In the genomic region with DNA sequence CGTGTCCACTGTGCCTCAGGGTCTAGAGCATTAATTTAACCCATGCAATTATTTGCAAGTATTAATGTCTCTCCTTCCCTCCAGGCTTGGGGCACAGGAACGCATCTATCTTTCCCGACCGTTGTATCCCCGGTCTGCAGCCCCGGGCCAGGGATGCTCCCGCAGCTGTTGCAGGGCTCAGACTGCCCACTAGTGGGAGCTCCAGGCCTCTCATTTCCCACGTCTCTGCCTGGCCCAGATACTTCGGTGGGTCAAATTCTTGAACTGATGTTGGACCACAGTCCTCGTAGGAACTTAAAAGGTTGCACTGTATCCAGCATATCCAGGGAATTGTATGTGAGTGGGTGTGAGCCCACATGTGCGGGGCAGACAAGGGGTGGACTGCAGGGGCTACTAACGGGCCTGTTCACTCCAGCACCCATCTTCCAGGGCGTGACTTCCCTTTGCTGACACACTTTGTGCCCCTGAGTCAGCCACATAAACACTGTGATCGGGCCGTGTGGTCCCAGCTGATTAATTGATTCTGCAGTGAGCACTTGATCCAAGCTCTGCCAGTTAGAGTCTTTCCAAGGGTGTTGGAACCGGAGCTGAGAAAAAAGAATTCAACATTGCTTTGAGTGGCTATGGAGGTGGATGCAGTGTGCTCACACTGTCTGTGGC, we compare ENCODE assay signal across 8 cellular contexts.
DNase-seq lines count a peak whose midpoint lies in the region; ATAC-seq and TF ChIP-seq lines count a peak whose summit lies in the region.

No MANE protein-coding gene starts in this region.

- no peaks in the 10 kb centered on the region for H3K36me3 ChIP-seq in psoas muscle (ENCODE audit: insufficient read depth in 1 of 2, low read depth in 1 of 2)

- WGBS in psoas muscle, 3 donors, result 55 to 74% (median 70%) methylated on average over 16 of the region's 16 CpGs

- DNase-seq in CMK (ENCODE audit: low read depth) (peak; percentile 5), HT1080 (ENCODE audit: low read depth) (peak; percentile 45), ecto neural progenitor cell (ENCODE audit: low spot score) (peak; percentile 43), psoas muscle (peak in 1 of 2 donors; percentile 32), GDM1 (lab: John Stamatoyannopoulos, UW) (no peak)

- ATAC-seq in psoas muscle, result no peak
- ATAC-seq in HG03439 (IDR thresholded peaks at IDR 0.05; ENCODE audit: unreplicated experiment), result no peak
- ATAC-seq in GM18502 (IDR thresholded peaks at IDR 0.05; ENCODE audit: poor library complexity, unreplicated experiment), result no peak

- H3K4me1 ChIP-seq in psoas muscle, result no peaks in the 10 kb centered on the region

- H3K9me3 ChIP-seq in psoas muscle, result no peaks in the 10 kb centered on the region

- TF ChIP-seq CTCF in VCaP (conservative IDR thresholded peaks at IDR 0.05) (peak; percentile 86), psoas muscle (IDR thresholded peaks at IDR 0.05) (peak; percentile 35)

- intact Hi-C loops in psoas muscle (cut with DNase I), result no loop called here

- H3K27ac ChIP-seq in VCaP (no peak overlapping the region), psoas muscle (no peak overlapping the region)

- no peaks in the 10 kb centered on the region for H3K27me3 ChIP-seq in psoas muscle (ENCODE audit: insufficient read depth in 3 of 3, low read length in 2 of 3)

- no peak overlapping the region for H3K4me3 ChIP-seq in psoas muscle
